In genomic region chr16:85470873-85471272, GRCh38 we compare ENCODE assay signal across 24 cellular contexts.
"Had no signal": no experiment of that assay in that cellular context is flagged by ENCODE, and none has a peak within 500 bp of the region (broad histone marks: within the 10 kb centered on the region; RNA-seq: fewer than 3 reads in every experiment).

No MANE protein-coding gene starts in this region.

- H3K36me3 ChIP-seq: ascending aorta had no signal

- DNase-seq: activated CD4-positive, alpha-beta memory T cell treated with anti-CD3 and anti-CD28 coated beads for 36 hours; activated CD4-positive, alpha-beta T cell treated with anti-CD3 and anti-CD28 coated beads, Interleukin-2, amount 10 ng/mL, durations not matched to agents 7 days and 5 days; activated CD4-positive, CD25-positive, alpha-beta regulatory T cell; activated CD8-positive, alpha-beta memory T cell treated with anti-CD3 and anti-CD28 coated beads for 24 hours; activated effector memory CD4-positive, alpha-beta T cell treated with anti-CD3 and anti-CD28 coated beads, Interleukin-2, amount 50 U/mL, for 16 hours; activated naive CD4-positive, alpha-beta T cell treated with Interleukin-2 at 50 U/mL for 16 hours; activated naive CD8-positive, alpha-beta T cell treated with anti-CD3 and anti-CD28 coated beads, Interleukin-2, amount 50 U/mL, for 24 hours; activated T-cell treated with anti-CD3 and anti-CD28 coated beads, Interleukin-2, amount 50 U/mL, for 4 hours; amniotic stem cell; Karpas-422; NCI-H187; NCI-H2227 treated with DMSO at 0.1 percent for 48 hours; NCI-H526 treated with DMSO at 0.1 percent for 48 hours; NCI-H82; RPMI8226; T-cell; T-helper 2 cell; T1000 had no signal

- H3K27me3 ChIP-seq: ascending aorta, body of pancreas had no signal

- H3K27ac ChIP-seq: ascending aorta, body of pancreas, SK-N-MC had no signal

- H3K4me3 ChIP-seq: ascending aorta, body of pancreas, SK-N-MC had no signal

- H3K9me3 ChIP-seq: ascending aorta, body of pancreas had no signal

- ATAC-seq: activated naive CD4-positive, alpha-beta T cell treated with anti-CD3 and anti-CD28 coated beads, Interleukin-2, amount 50 U/mL, for 72 hours; activated naive CD8-positive, alpha-beta T cell treated with anti-CD3 and anti-CD28 coated beads, Interleukin-2, amount 50 U/mL, for 24 hours; activated T-cell treated with anti-CD3 and anti-CD28 coated beads, Interleukin-2, amount 50 U/mL, for 4 hours; body of pancreas; Panc1; Right ventricle myocardium inferior; T-cell had no signal
